ENCODE assay signal across 10 cellular contexts in the genomic region with DNA sequence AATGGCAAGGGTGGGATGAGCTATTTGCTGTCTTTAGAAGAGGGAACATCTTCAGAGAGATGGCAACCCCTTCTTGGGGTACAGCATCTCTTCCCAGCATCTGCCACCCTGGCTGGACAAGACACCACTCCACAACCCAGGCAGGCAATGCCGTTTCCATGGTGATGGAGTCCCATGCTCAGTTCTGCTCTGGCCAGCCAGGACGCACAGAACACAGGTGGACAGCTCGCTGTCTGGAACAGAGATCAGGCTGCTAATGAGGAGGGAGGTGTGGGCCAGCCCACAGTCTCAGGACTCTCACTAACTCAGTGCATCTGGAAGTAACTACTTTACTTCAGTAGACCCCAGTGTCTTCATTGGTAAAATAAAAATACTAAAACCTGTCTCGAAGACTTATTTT.
"Had no signal": no experiment of that assay in that cellular context is flagged by ENCODE, and none has a peak within 500 bp of the region (broad histone marks: within the 10 kb centered on the region; RNA-seq: fewer than 3 reads in every experiment).

No MANE protein-coding gene starts in this region.

- H3K36me3 Mint-ChIP-seq: IgD-negative memory B cell had no signal

- ATAC-seq: HCT116, HepG2 had no signal

- H3K9me3 ChIP-seq: HAP-1 had no signal

- H3K36me3 ChIP-seq: HAP-1 had no signal

- H3K4me3 ChIP-seq: GM23248, HAP-1 had no signal

- DNase-seq: GM23248, GOT3, H7, HFFc6, KBM-7 had no signal

- H3K27ac Mint-ChIP-seq: HFFc6, IgD-negative memory B cell had no signal

- H3K4me3 Mint-ChIP-seq: HFFc6 had no signal

- H3K4me1 Mint-ChIP-seq: IgD-negative memory B cell had no signal

- H3K27ac ChIP-seq: GM23248, HL-60 had no signal

- H3K4me1 ChIP-seq: HAP-1 had no signal
